In genomic region chr10:60446855-60447254, GRCh38 we compare ENCODE assay signal across 9 cellular contexts. TPM values are rescaled to one million over a fixed set of nuclear protein-coding genes. Genes with fewer than 3 reads are reported as not detected.
DNase-seq lines count a peak whose midpoint lies in the region; ATAC-seq and TF ChIP-seq lines count a peak whose summit lies in the region.
"Had no signal": no experiment of that assay in that cellular context is flagged by ENCODE, and none has a peak within 500 bp of the region (broad histone marks: within the 10 kb centered on the region; RNA-seq: fewer than 3 reads in every experiment).

No MANE protein-coding gene starts in this region.

- H2AFZ ChIP-seq in ACC112 (ENCODE audit: low read length, unreplicated experiment) (peak overlapping the region; percentile 36), GM23248 (peak overlapping the region; percentile 33)

- no peak overlapping the region for H3K9ac ChIP-seq in GM23248

- TF ChIP-seq CTCF in VCaP (conservative IDR thresholded peaks at IDR 0.05) (no peak), left lung (IDR thresholded peaks at IDR 0.05) (no peak)

- in situ Hi-C loops in GM23248 (cut with MboI), result loop anchor here (25.0 kb wide), 1 partner anchor 810 kb away; no protein-coding TSS in a partner anchor

- H3K36me3 ChIP-seq in ACC112 (ENCODE audit: insufficient read depth, low read length) (no peaks in the 10 kb centered on the region), GM23248 (ENCODE audit: low read depth) (no peaks in the 10 kb centered on the region), left lung (no peaks in the 10 kb centered on the region)
- H3K36me3 ChIP-seq: SJCRH30 had no signal

- peak overlapping the region; percentile 27 for H3K4me2 ChIP-seq in GM23248 (ENCODE audit: unreplicated experiment)

- H3K79me2 ChIP-seq in ACC112 (ENCODE audit: control insufficient read depth, insufficient read depth, low read length, unreplicated experiment) (no peaks in the 10 kb centered on the region), GM23248 (ENCODE audit: insufficient read depth) (no peaks in the 10 kb centered on the region)

- no peaks in the 10 kb centered on the region for H4K20me1 ChIP-seq in GM23248 (ENCODE audit: insufficient read depth)

- 0 out of 2 replicates have a peak, but pooled peaks cover 6% of the 10 kb centered on the region for H3F3A ChIP-seq in GM23248 (ENCODE audit: insufficient read depth)

- peak; percentile 29 for DNase-seq in GM23248
- DNase-seq in left lung, result no peak
- no peak for DNase-seq in activated T-cell treated with anti-CD3 and anti-CD28 coated beads, Interleukin-2, amount 50 U/mL, for 48 hours
- no peak for DNase-seq in activated CD8-positive, alpha-beta memory T cell treated with anti-CD3 and anti-CD28 coated beads for 24 hours
- DNase-seq: SJCRH30 had no signal

- intact Hi-C loops in left lung (cut with DNase I), result no loop called here

- H3K4me3 ChIP-seq in ACC112 (ENCODE audit: low read depth, low read length) (no peak overlapping the region), GM23248 (no peak overlapping the region), left lung (no peak overlapping the region)
- H3K4me3 ChIP-seq: SJCRH30 had no signal

- H3K9me2 ChIP-seq in GM23248 (ENCODE audit: insufficient read depth), result no peaks in the 10 kb centered on the region

- H3K9me3 ChIP-seq in GM23248 (ENCODE audit: low read depth), result no peaks in the 10 kb centered on the region
- H3K9me3 ChIP-seq in left lung, result no peaks in the 10 kb centered on the region
- H3K9me3 ChIP-seq: SJCRH30 had no signal

- peak; percentile 92 for ATAC-seq in left lung
- ATAC-seq in HG03439 (IDR thresholded peaks at IDR 0.05; ENCODE audit: unreplicated experiment), result no peak
- no peak for ATAC-seq in HG02938 (IDR thresholded peaks at IDR 0.05; ENCODE audit: unreplicated experiment)

- H3K4me1 ChIP-seq in ACC112 (ENCODE audit: control insufficient read depth, insufficient read depth, low read length, unreplicated experiment), result peaks cover 24% of the 10 kb centered on the region
- peaks cover 20% of the 10 kb centered on the region for H3K4me1 ChIP-seq in GM23248 (ENCODE audit: insufficient read depth)
- peaks cover 5 to 10% of the 10 kb centered on the region in 2 donors for H3K4me1 ChIP-seq in left lung
- H3K4me1 ChIP-seq: SJCRH30 had no signal

- WGBS in GM23248 (ENCODE audit: low coverage in 1 of 2, low lambda C conversion rate in 2 of 2, missing lambda C conversion rate in 2 of 2), 2 experiments, result 53 to 60% methylated on average over 3 of the region's 3 CpGs

- H3K27ac ChIP-seq in ACC112 (ENCODE audit: low read depth, low read length) (no peak overlapping the region), GM23248 (no peak overlapping the region), VCaP (peak overlapping the region; percentile 55), left lung (peak overlapping the region in 1 of 2 donors; percentile 53)
- H3K27ac ChIP-seq: SJCRH30 had no signal

- H3K27me3 ChIP-seq in ACC112 (ENCODE audit: insufficient read depth, low read length), result no peaks in the 10 kb centered on the region
- H3K27me3 ChIP-seq in GM23248 (replicated peaks; ENCODE audit: insufficient read depth), result no peaks in the 10 kb centered on the region
- H3K27me3 ChIP-seq in left lung, result no peaks in the 10 kb centered on the region
- H3K27me3 ChIP-seq: SJCRH30 had no signal

RNA-seq across cellular contexts. Expression of gene ANK3, which starts 57.2 kb away (rescaled TPM):
- total RNA-seq in GM23248 (2014; rRNA removed; shearing (Covaris generic)), result 0.54 TPM in 1 of 2 replicates, not detected in the other
- polyA plus RNA-seq in GM23248 (2016; fragmentation: Nextera tagmentation; extraction: Ambion mirVana), result 0.14 and 0.75 TPM in 2 replicates
- total RNA-seq in left lung, result 10 to 100 TPM; 63.7 to 74.1 TPM

Comparison
In these comparisons a context has a peak if more than half of its experiments do, and no peak if none do; other contexts are left out.
1. RNA of gene ANK3, which starts 57.2 kb away (total RNA-seq): 63.7 to 74.1 TPM in left lung; 0.54 TPM in GM23248; every median in the first group is over 10 times any median in the second.